29 cellular contexts compared by ENCODE assay signal in genomic region chr12:104729610-104730446, GRCh38.
DNase-seq lines count a peak whose midpoint lies in the region; ATAC-seq and TF ChIP-seq lines count a peak whose summit lies in the region.
"Had no signal": no experiment of that assay in that cellular context is flagged by ENCODE, and none has a peak within 500 bp of the region (broad histone marks: within the 10 kb centered on the region; RNA-seq: fewer than 3 reads in every experiment).

No MANE protein-coding gene starts in this region.

- peak overlapping the region; percentile 58 for H3K27ac Mint-ChIP-seq in activated naive CD4-positive, alpha-beta T cell treated with anti-CD3 and anti-CD28 coated beads, Interleukin-2, amount 10 ng/mL, durations not matched to agents 7 days and 5 days
- peak overlapping the region; percentile 34 for H3K27ac Mint-ChIP-seq in activated T-helper 1 cell treated with anti-CD3 and anti-CD28 coated beads, Interleukin-12 subunit alpha, Interleukin-12 subunit beta, Interleukin-2, Interleukin-4 antibody, amounts not matched to agents 30 ng/mL and 10 ng/mL and 1 ng/mL, durations not matched to agents 14 hours and 24 hours and 36 hours
- H3K27ac Mint-ChIP-seq in memory B cell (peak overlapping the region; percentile 14), osteocyte (ENCODE audit: unreplicated experiment) (no peak overlapping the region)
- H3K27ac Mint-ChIP-seq in stimulated activated naive B cell treated with anti-CD40 and anti-IgM and Interleukin-4, amounts not matched to agents 10 μg/mL and 1 μg/mL and 100 μg/mL, for 72 hours = peak overlapping the region; percentile 75

- intact Hi-C loops in activated T-helper 1 cell treated with anti-CD3 and anti-CD28 coated beads, Interleukin-12 subunit alpha, Interleukin-12 subunit beta, Interleukin-2, Interleukin-4 antibody, amounts not matched to agents 30 ng/mL and 10 ng/mL and 1 ng/mL, durations not matched to agents 14 hours and 24 hours and 36 hours (cut with micrococcal nuclease) = no loop called here
- intact Hi-C loops in left ventricle myocardium superior (cut with micrococcal nuclease) = no loop called here

- CTCF ChIA-PET in activated naive CD4-positive, alpha-beta T cell treated with anti-CD3 and anti-CD28 coated beads, Interleukin-2, amount 10 ng/mL, durations not matched to agents 7 days and 5 days (lab: Charles Lee) = interaction anchor here (1.1 to 1.4 kb wide), 2 partner anchors 348 kb away, joined by 3 read pairs; no protein-coding TSS in a partner anchor

- ATAC-seq in memory B cell (ENCODE audit: low read depth) = no peak
- no peak for ATAC-seq in stimulated activated naive B cell treated with anti-CD40 and anti-IgM and Interleukin-4, amounts not matched to agents 10 μg/mL and 1 μg/mL and 100 μg/mL, for 72 hours (replicated peaks)
- ATAC-seq in left ventricle myocardium superior = no peak
- no peak for ATAC-seq in HG03521 (IDR thresholded peaks at IDR 0.05; ENCODE audit: unreplicated experiment)
- ATAC-seq: gastroesophageal sphincter, HCT116, left colon had no signal

- H3K4me1 Mint-ChIP-seq in activated naive CD4-positive, alpha-beta T cell treated with anti-CD3 and anti-CD28 coated beads, Interleukin-2, amount 10 ng/mL, durations not matched to agents 7 days and 5 days = peaks cover 29% of the 10 kb centered on the region
- H3K4me1 Mint-ChIP-seq in activated T-helper 1 cell treated with anti-CD3 and anti-CD28 coated beads, Interleukin-12 subunit alpha, Interleukin-12 subunit beta, Interleukin-2, Interleukin-4 antibody, amounts not matched to agents 30 ng/mL and 10 ng/mL and 1 ng/mL, durations not matched to agents 14 hours and 24 hours and 36 hours (ENCODE audit: low read depth) = peaks cover 69% of the 10 kb centered on the region
- H3K4me1 Mint-ChIP-seq in memory B cell = peaks cover 21% of the 10 kb centered on the region
- H3K4me1 Mint-ChIP-seq in stimulated activated naive B cell treated with anti-CD40 and anti-IgM and Interleukin-4, amounts not matched to agents 10 μg/mL and 1 μg/mL and 100 μg/mL, for 72 hours = peaks cover 46 to 81% of the 10 kb centered on the region in 2 donors
- H3K4me1 Mint-ChIP-seq in osteocyte (ENCODE audit: unreplicated experiment) = peaks cover 25% of the 10 kb centered on the region

- no peak for DNase-seq in activated naive CD4-positive, alpha-beta T cell treated with anti-CD3 and anti-CD28 coated beads, Interleukin-2, amount 10 ng/mL, durations not matched to agents 7 days and 5 days
- no peak for DNase-seq in activated naive CD4-positive, alpha-beta T cell treated with Interleukin-2 at 50 U/mL for 16 hours
- no peak for DNase-seq in activated T-helper 1 cell treated with anti-CD3 and anti-CD28 coated beads, Interleukin-12 subunit alpha, Interleukin-12 subunit beta, Interleukin-2, Interleukin-4 antibody, amounts not matched to agents 30 ng/mL and 10 ng/mL and 1 ng/mL, durations not matched to agents 14 hours and 24 hours and 36 hours (ENCODE audit: low spot score)
- DNase-seq in memory B cell (ENCODE audit: low spot score in 2 of 2) (no peak), left ventricle myocardium superior (no peak), osteocyte (ENCODE audit: extremely low spot score, unreplicated experiment) (no peak)
- no peak for DNase-seq in stimulated activated naive B cell treated with anti-CD40 and anti-IgM and Interleukin-4, amounts not matched to agents 10 μg/mL and 1 μg/mL and 100 μg/mL, for 72 hours
- DNase-seq: ACHN; activated CD4-positive, alpha-beta T cell treated with anti-CD3 and anti-CD28 coated beads, Interleukin-2, amount 50 U/mL, for 1 hour; activated CD8-positive, alpha-beta memory T cell treated with anti-CD3 and anti-CD28 coated beads, Interleukin-2, amount 50 U/mL, for 48 hours; Calu3; DMS79 treated with DMSO at 0.1 percent for 48 hours; GF-D8; hippocampal formation; left colon; NCI-H1436; NCI-H2107; NCI-H446; OCI-M1; ovary; SK-N-SH; small intestine; stimulated activated CD4-positive, alpha-beta T cell treated with anti-CD3 and anti-CD28 coated beads, Interleukin-1b, Interleukin-23, amount 100 ng/mL, for 48 hours; stimulated activated CD8-positive, alpha-beta memory T cell treated with anti-CD3 and anti-CD28 coated beads, Interleukin-4, amount 100 ng/mL, for 48 hours; T1000; WERI-Rb-1 had no signal

- H3K36me3 Mint-ChIP-seq in activated naive CD4-positive, alpha-beta T cell treated with anti-CD3 and anti-CD28 coated beads, Interleukin-2, amount 10 ng/mL, durations not matched to agents 7 days and 5 days = peaks cover 14% of the 10 kb centered on the region
- H3K36me3 Mint-ChIP-seq in activated T-helper 1 cell treated with anti-CD3 and anti-CD28 coated beads, Interleukin-12 subunit alpha, Interleukin-12 subunit beta, Interleukin-2, Interleukin-4 antibody, amounts not matched to agents 30 ng/mL and 10 ng/mL and 1 ng/mL, durations not matched to agents 14 hours and 24 hours and 36 hours (ENCODE audit: low read depth) = peaks cover 16% of the 10 kb centered on the region
- H3K36me3 Mint-ChIP-seq in memory B cell (peaks cover 4% of the 10 kb centered on the region), osteocyte (ENCODE audit: unreplicated experiment) (no peaks in the 10 kb centered on the region)
- H3K36me3 Mint-ChIP-seq in stimulated activated naive B cell treated with anti-CD40 and anti-IgM and Interleukin-4, amounts not matched to agents 10 μg/mL and 1 μg/mL and 100 μg/mL, for 72 hours = peaks cover 20 to 46% of the 10 kb centered on the region in 2 donors

- H3K27me3 Mint-ChIP-seq in activated naive CD4-positive, alpha-beta T cell treated with anti-CD3 and anti-CD28 coated beads, Interleukin-2, amount 10 ng/mL, durations not matched to agents 7 days and 5 days = no peaks in the 10 kb centered on the region
- H3K27me3 Mint-ChIP-seq in activated T-helper 1 cell treated with anti-CD3 and anti-CD28 coated beads, Interleukin-12 subunit alpha, Interleukin-12 subunit beta, Interleukin-2, Interleukin-4 antibody, amounts not matched to agents 30 ng/mL and 10 ng/mL and 1 ng/mL, durations not matched to agents 14 hours and 24 hours and 36 hours (ENCODE audit: insufficient read depth) = no peaks in the 10 kb centered on the region
- H3K27me3 Mint-ChIP-seq in memory B cell = no peaks in the 10 kb centered on the region
- no peaks in the 10 kb centered on the region for H3K27me3 Mint-ChIP-seq in stimulated activated naive B cell treated with anti-CD40 and anti-IgM and Interleukin-4, amounts not matched to agents 10 μg/mL and 1 μg/mL and 100 μg/mL, for 72 hours
- H3K27me3 Mint-ChIP-seq in osteocyte (ENCODE audit: unreplicated experiment) = no peaks in the 10 kb centered on the region

- no peaks in the 10 kb centered on the region for H3K9me3 Mint-ChIP-seq in activated naive CD4-positive, alpha-beta T cell treated with anti-CD3 and anti-CD28 coated beads, Interleukin-2, amount 10 ng/mL, durations not matched to agents 7 days and 5 days
- no peaks in the 10 kb centered on the region for H3K9me3 Mint-ChIP-seq in activated T-helper 1 cell treated with anti-CD3 and anti-CD28 coated beads, Interleukin-12 subunit alpha, Interleukin-12 subunit beta, Interleukin-2, Interleukin-4 antibody, amounts not matched to agents 30 ng/mL and 10 ng/mL and 1 ng/mL, durations not matched to agents 14 hours and 24 hours and 36 hours
- no peaks in the 10 kb centered on the region for H3K9me3 Mint-ChIP-seq in memory B cell
- no peaks in the 10 kb centered on the region for H3K9me3 Mint-ChIP-seq in stimulated activated naive B cell treated with anti-CD40 and anti-IgM and Interleukin-4, amounts not matched to agents 10 μg/mL and 1 μg/mL and 100 μg/mL, for 72 hours
- H3K9me3 Mint-ChIP-seq in osteocyte (ENCODE audit: unreplicated experiment) = no peaks in the 10 kb centered on the region

- no peak overlapping the region for H3K4me3 Mint-ChIP-seq in activated naive CD4-positive, alpha-beta T cell treated with anti-CD3 and anti-CD28 coated beads, Interleukin-2, amount 10 ng/mL, durations not matched to agents 7 days and 5 days
- no peak overlapping the region for H3K4me3 Mint-ChIP-seq in activated T-helper 1 cell treated with anti-CD3 and anti-CD28 coated beads, Interleukin-12 subunit alpha, Interleukin-12 subunit beta, Interleukin-2, Interleukin-4 antibody, amounts not matched to agents 30 ng/mL and 10 ng/mL and 1 ng/mL, durations not matched to agents 14 hours and 24 hours and 36 hours
- no peak overlapping the region for H3K4me3 Mint-ChIP-seq in memory B cell
- no peak overlapping the region for H3K4me3 Mint-ChIP-seq in stimulated activated naive B cell treated with anti-CD40 and anti-IgM and Interleukin-4, amounts not matched to agents 10 μg/mL and 1 μg/mL and 100 μg/mL, for 72 hours
- no peak overlapping the region for H3K4me3 Mint-ChIP-seq in osteocyte (ENCODE audit: unreplicated experiment)

- no peak for TF ChIP-seq CTCF in osteocyte (IDR thresholded peaks at IDR 0.05)
